Comparison of ENCODE assay signal across 15 cellular contexts in the genomic region with DNA sequence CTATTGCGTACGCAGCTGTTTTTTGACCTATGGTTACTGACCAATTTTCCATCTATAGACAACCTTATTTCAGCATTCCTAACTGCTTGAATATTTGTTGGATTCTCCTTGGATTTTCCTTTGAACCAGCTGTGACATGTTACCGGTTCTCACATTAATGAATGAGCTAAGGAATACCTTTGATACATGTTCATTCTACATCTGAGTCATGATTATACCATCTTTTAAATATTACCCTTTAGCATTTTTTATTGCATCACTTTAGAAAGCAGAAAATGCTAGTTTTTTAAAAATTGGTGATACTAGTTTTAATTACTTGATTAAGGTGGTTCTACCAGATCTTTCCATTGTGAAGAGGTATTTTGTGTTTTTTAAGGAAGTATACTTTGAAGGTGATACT.
"Had no signal": no experiment of that assay in that cellular context is flagged by ENCODE, and none has a peak within 500 bp of the region (broad histone marks: within the 10 kb centered on the region; RNA-seq: fewer than 3 reads in every experiment).

No MANE protein-coding gene starts in this region.

- H3K9me3 Mint-ChIP-seq: activated CD4-positive, alpha-beta T cell treated with anti-CD3 and anti-CD28 coated beads, Interleukin-2, amount 10 ng/mL, durations not matched to agents 7 days and 5 days; stimulated activated naive CD8-positive, alpha-beta T cell treated with anti-CD3 and anti-CD28 coated beads, Interleukin-15, amount 100 ng/mL, for 72 hours had no signal

- H3K4me3 Mint-ChIP-seq: activated CD4-positive, alpha-beta T cell treated with anti-CD3 and anti-CD28 coated beads, Interleukin-2, amount 10 ng/mL, durations not matched to agents 7 days and 5 days; memory B cell; naive thymus-derived CD4-positive, alpha-beta T cell had no signal

- H3K27me3 Mint-ChIP-seq: stimulated activated naive CD8-positive, alpha-beta T cell treated with anti-CD3 and anti-CD28 coated beads, Interleukin-15, amount 100 ng/mL, for 72 hours had no signal

- H3K4me3 ChIP-seq: left ventricle myocardium inferior, mucosa of descending colon, smooth muscle cell, upper lobe of right lung had no signal

- H3K36me3 ChIP-seq: brain microvascular endothelial cell, left ventricle myocardium inferior, upper lobe of right lung had no signal

- H3K27ac ChIP-seq: brain microvascular endothelial cell, left ventricle myocardium inferior, upper lobe of right lung had no signal

- H3K9me3 ChIP-seq: left ventricle myocardium inferior, mucosa of descending colon, upper lobe of right lung had no signal

- H3K4me2 ChIP-seq: smooth muscle cell had no signal

- ATAC-seq: mucosa of descending colon; naive thymus-derived CD4-positive, alpha-beta T cell; stimulated activated naive CD8-positive, alpha-beta T cell treated with anti-CD3 and anti-CD28 coated beads, Interleukin-15, amount 100 ng/mL, for 72 hours had no signal

- H3K27me3 ChIP-seq: brain microvascular endothelial cell, upper lobe of right lung had no signal

- H3K27ac Mint-ChIP-seq: activated CD4-positive, alpha-beta T cell treated with anti-CD3 and anti-CD28 coated beads, Interleukin-2, amount 10 ng/mL, durations not matched to agents 7 days and 5 days; memory B cell had no signal

- DNase-seq: activated CD4-positive, alpha-beta T cell treated with anti-CD3 and anti-CD28 coated beads, Interleukin-2, amount 10 ng/mL, durations not matched to agents 7 days and 5 days; activated CD4-positive, CD25-positive, alpha-beta regulatory T cell; activated CD8-positive, alpha-beta memory T cell treated with anti-CD3 and anti-CD28 coated beads for 24 hours; activated naive CD4-positive, alpha-beta T cell treated with Interleukin-2 at 50 U/mL for 16 hours; anterior cingulate cortex; brain microvascular endothelial cell; islet precursor cell; left ventricle myocardium inferior; mucosa of descending colon; naive thymus-derived CD4-positive, alpha-beta T cell; occipital lobe; stimulated activated naive CD8-positive, alpha-beta T cell treated with anti-CD3 and anti-CD28 coated beads, Interleukin-15, amount 100 ng/mL, for 72 hours; upper lobe of right lung had no signal
